Comparison of ENCODE assay signal across 11 cellular contexts in genomic region chr17:17391575-17392370, GRCh38.
DNase-seq lines count a peak whose midpoint lies in the region; ATAC-seq and TF ChIP-seq lines count a peak whose summit lies in the region.
"Had no signal": no experiment of that assay in that cellular context is flagged by ENCODE, and none has a peak within 500 bp of the region (broad histone marks: within the 10 kb centered on the region; RNA-seq: fewer than 3 reads in every experiment).

No MANE protein-coding gene starts in this region.

- H3K27me3 Mint-ChIP-seq in CD8-positive, alpha-beta T cell (ENCODE audit: low read depth), result peaks cover 2% of the 10 kb centered on the region
- no peaks in the 10 kb centered on the region for H3K27me3 Mint-ChIP-seq in activated T-helper 17 cell treated with anti-CD3 and anti-CD28 coated beads, Interleukin-2, amount 50 U/mL, for 72 hours

- POLR2A ChIA-PET in CD8-positive, alpha-beta T cell (lab: Charles Lee), result interaction anchor here (0.6 to 3.7 kb wide), 11 partner anchors 9 to 856 kb away, joined by 3 to 32 read pairs (median 4); partner anchors contain the start of gene PEMT

- peak overlapping the region; percentile 49 for H3K4me3 ChIP-seq in CD8-positive, alpha-beta T cell (ENCODE audit: low read depth, low read length)
- H3K4me3 ChIP-seq in heart right ventricle (peak overlapping the region in 1 of 10 donors; percentile 18), upper lobe of left lung (no peak overlapping the region)

- peak overlapping the region; percentile 88 for H3K27ac Mint-ChIP-seq in CD8-positive, alpha-beta T cell
- peak overlapping the region; percentile 2 for H3K27ac Mint-ChIP-seq in activated T-helper 17 cell treated with anti-CD3 and anti-CD28 coated beads, Interleukin-2, amount 50 U/mL, for 72 hours

- H3K4me1 ChIP-seq in CD8-positive, alpha-beta T cell (ENCODE audit: insufficient read depth, low read length), result peaks cover 24% of the 10 kb centered on the region
- H3K4me1 ChIP-seq in heart right ventricle, result peaks cover 0 to 14% (median 5%) of the 10 kb centered on the region in 9 donors
- peaks cover 0 to 15% (median 4%) of the 10 kb centered on the region in 4 donors for H3K4me1 ChIP-seq in upper lobe of left lung
- H3K4me1 ChIP-seq: parathyroid adenoma had no signal

- DNase-seq in CD8-positive, alpha-beta T cell, result peak; percentile 37 to 79 (median 54)
- DNase-seq in SW480 (ENCODE audit: low spot score), result peak; percentile 23
- peak; percentile 45 to 53 for DNase-seq in stimulated activated CD4-positive, alpha-beta T cell treated with anti-CD3 and anti-CD28 coated beads, Interleukin-15, amount 100 ng/mL, for 48 hours (ENCODE audit: low read depth in 2 of 2)
- no peak for DNase-seq in heart right ventricle
- DNase-seq in upper lobe of left lung, result no peak
- DNase-seq in mesenteric fat pad (ENCODE audit: low spot score), result no peak
- DNase-seq: DMS153, NCI-H1092 treated with DMSO at 0.1 percent for 48 hours had no signal

- TF ChIP-seq CTCF in CD8-positive, alpha-beta T cell (IDR thresholded peaks at IDR 0.05), result no peak
- no peak for TF ChIP-seq CTCF in heart right ventricle (IDR thresholded peaks at IDR 0.05)
- TF ChIP-seq CTCF in upper lobe of left lung (IDR thresholded peaks at IDR 0.05), result no peak

- TF ChIP-seq POLR2A in upper lobe of left lung (IDR thresholded peaks at IDR 0.05), result no peak

- no peaks in the 10 kb centered on the region for H3K9me3 ChIP-seq in CD8-positive, alpha-beta T cell (ENCODE audit: low read length)
- H3K9me3 ChIP-seq in heart right ventricle (peaks cover 0 to 5% (median 0%) of the 10 kb centered on the region in 11 donors), upper lobe of left lung (no peaks in the 10 kb centered on the region)

- no peaks in the 10 kb centered on the region for H3K36me3 ChIP-seq in CD8-positive, alpha-beta T cell (ENCODE audit: insufficient read depth, low read length)
- H3K36me3 ChIP-seq in heart right ventricle (no peaks in the 10 kb centered on the region), upper lobe of left lung (no peaks in the 10 kb centered on the region)

- WGBS in heart right ventricle, 2 donors, result 90% methylated on average over 24 of the region's 24 CpGs
- WGBS in upper lobe of left lung, 2 donors, result 79 to 83% methylated on average over 24 of the region's 24 CpGs

- peak; percentile 82 for ATAC-seq in CD8-positive, alpha-beta T cell
- ATAC-seq in activated T-helper 17 cell treated with anti-CD3 and anti-CD28 coated beads, Interleukin-2, amount 50 U/mL, for 72 hours (replicated peaks), result peak; percentile 88
- ATAC-seq in GM21381 (IDR thresholded peaks at IDR 0.05; ENCODE audit: unreplicated experiment) (no peak), heart right ventricle (no peak), upper lobe of left lung (ENCODE audit: low FRiP score in 2 of 2) (no peak)

- no peaks in the 10 kb centered on the region for H3K27me3 ChIP-seq in CD8-positive, alpha-beta T cell (ENCODE audit: insufficient read depth, low read length)
- H3K27me3 ChIP-seq in heart right ventricle, result no peaks in the 10 kb centered on the region
- no peaks in the 10 kb centered on the region for H3K27me3 ChIP-seq in upper lobe of left lung

- peak overlapping the region; percentile 41 for H3K27ac ChIP-seq in CD8-positive, alpha-beta T cell (ENCODE audit: low read depth, low read length)
- H3K27ac ChIP-seq in heart right ventricle (no peak overlapping the region), upper lobe of left lung (no peak overlapping the region)
- H3K27ac ChIP-seq: parathyroid adenoma had no signal

- peaks cover 25% of the 10 kb centered on the region for H3K4me1 Mint-ChIP-seq in CD8-positive, alpha-beta T cell (ENCODE audit: low read depth)
- H3K4me1 Mint-ChIP-seq in activated T-helper 17 cell treated with anti-CD3 and anti-CD28 coated beads, Interleukin-2, amount 50 U/mL, for 72 hours, result peaks cover 12% of the 10 kb centered on the region

- no peaks in the 10 kb centered on the region for H3K9me3 Mint-ChIP-seq in CD8-positive, alpha-beta T cell
- no peaks in the 10 kb centered on the region for H3K9me3 Mint-ChIP-seq in activated T-helper 17 cell treated with anti-CD3 and anti-CD28 coated beads, Interleukin-2, amount 50 U/mL, for 72 hours

- intact Hi-C loops in CD8-positive, alpha-beta T cell (cut with DNase I, micrococcal nuclease), result loop anchor here in 1 of 2 experiments (1.0 to 10.0 kb wide), 4 partner anchors 12 to 201 kb away; partner anchors contain the start of genes MED9 and PEMT
- intact Hi-C loops in heart right ventricle (cut with DNase I), result no loop called here

- CTCF ChIA-PET in CD8-positive, alpha-beta T cell (lab: Charles Lee), result interaction anchor here (0.7 to 2.9 kb wide), 11 partner anchors 17 to 391 kb away, joined by 3 to 19 read pairs (median 3); partner anchors contain the start of gene RASD1

- TF ChIP-seq EP300 in upper lobe of left lung (IDR thresholded peaks at IDR 0.05), result no peak

- H3K36me3 Mint-ChIP-seq in CD8-positive, alpha-beta T cell, result no peaks in the 10 kb centered on the region
- H3K36me3 Mint-ChIP-seq in activated T-helper 17 cell treated with anti-CD3 and anti-CD28 coated beads, Interleukin-2, amount 50 U/mL, for 72 hours (ENCODE audit: low read depth), result no peaks in the 10 kb centered on the region

- peak overlapping the region; percentile 83 for H3K4me3 Mint-ChIP-seq in CD8-positive, alpha-beta T cell
- peak overlapping the region; percentile 80 for H3K4me3 Mint-ChIP-seq in activated T-helper 17 cell treated with anti-CD3 and anti-CD28 coated beads, Interleukin-2, amount 50 U/mL, for 72 hours

Comparison
In these comparisons a context has a peak if more than half of its experiments do, and no peak if none do; other contexts are left out.
1. ATAC-seq: peak in CD8-positive, alpha-beta T cell (single experiment) and activated T-helper 17 cell treated with anti-CD3 and anti-CD28 coated beads, Interleukin-2, amount 50 U/mL, for 72 hours (single experiment); none in GM21381 (single experiment), heart right ventricle (0 of 8) and upper lobe of left lung (0 of 2).
2. DNase-seq: peak in CD8-positive, alpha-beta T cell (7 of 7), SW480 (single experiment) and stimulated activated CD4-positive, alpha-beta T cell treated with anti-CD3 and anti-CD28 coated beads, Interleukin-15, amount 100 ng/mL, for 48 hours (2 of 2); none in heart right ventricle (0 of 2), upper lobe of left lung (0 of 2) and mesenteric fat pad (single experiment).